ENCODE assay signal across 1 cellular context in genomic region chr6:31719001-31719400, GRCh38.
A peak's percentile ranks its signal among the peaks of the same experiment; 100 is the strongest.
TF ChIP-seq lines count a peak whose summit lies in the region.

No MANE protein-coding gene starts in this region.

TF ChIP-seq in WTC11, 78 proteins besides CTCF, POLR2A, EP300 and RAD21 (continued from another document):
- TF ChIP-seq, protein P1, sequence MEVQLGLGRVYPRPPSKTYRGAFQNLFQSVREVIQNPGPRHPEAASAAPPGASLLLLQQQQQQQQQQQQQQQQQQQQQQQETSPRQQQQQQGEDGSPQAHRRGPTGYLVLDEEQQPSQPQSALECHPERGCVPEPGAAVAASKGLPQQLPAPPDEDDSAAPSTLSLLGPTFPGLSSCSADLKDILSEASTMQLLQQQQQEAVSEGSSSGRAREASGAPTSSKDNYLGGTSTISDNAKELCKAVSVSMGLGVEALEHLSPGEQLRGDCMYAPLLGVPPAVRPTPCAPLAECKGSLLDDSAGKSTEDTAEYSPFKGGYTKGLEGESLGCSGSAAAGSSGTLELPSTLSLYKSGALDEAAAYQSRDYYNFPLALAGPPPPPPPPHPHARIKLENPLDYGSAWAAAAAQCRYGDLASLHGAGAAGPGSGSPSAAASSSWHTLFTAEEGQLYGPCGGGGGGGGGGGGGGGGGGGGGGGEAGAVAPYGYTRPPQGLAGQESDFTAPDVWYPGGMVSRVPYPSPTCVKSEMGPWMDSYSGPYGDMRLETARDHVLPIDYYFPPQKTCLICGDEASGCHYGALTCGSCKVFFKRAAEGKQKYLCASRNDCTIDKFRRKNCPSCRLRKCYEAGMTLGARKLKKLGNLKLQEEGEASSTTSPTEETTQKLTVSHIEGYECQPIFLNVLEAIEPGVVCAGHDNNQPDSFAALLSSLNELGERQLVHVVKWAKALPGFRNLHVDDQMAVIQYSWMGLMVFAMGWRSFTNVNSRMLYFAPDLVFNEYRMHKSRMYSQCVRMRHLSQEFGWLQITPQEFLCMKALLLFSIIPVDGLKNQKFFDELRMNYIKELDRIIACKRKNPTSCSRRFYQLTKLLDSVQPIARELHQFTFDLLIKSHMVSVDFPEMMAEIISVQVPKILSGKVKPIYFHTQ (CRISPR knock-in tag; IDR thresholded peaks at IDR 0.05): no peak
- no peak for TF ChIP-seq ZNF263 (CRISPR knock-in tag; IDR thresholded peaks at IDR 0.05; ENCODE audit: low read depth)
- no peak for TF ChIP-seq ZBTB21 (CRISPR knock-in tag; IDR thresholded peaks at IDR 0.05; ENCODE audit: borderline replicate concordance)
- TF ChIP-seq MAX (CRISPR knock-in tag; IDR thresholded peaks at IDR 0.05): no peak
- TF ChIP-seq, protein P2, sequence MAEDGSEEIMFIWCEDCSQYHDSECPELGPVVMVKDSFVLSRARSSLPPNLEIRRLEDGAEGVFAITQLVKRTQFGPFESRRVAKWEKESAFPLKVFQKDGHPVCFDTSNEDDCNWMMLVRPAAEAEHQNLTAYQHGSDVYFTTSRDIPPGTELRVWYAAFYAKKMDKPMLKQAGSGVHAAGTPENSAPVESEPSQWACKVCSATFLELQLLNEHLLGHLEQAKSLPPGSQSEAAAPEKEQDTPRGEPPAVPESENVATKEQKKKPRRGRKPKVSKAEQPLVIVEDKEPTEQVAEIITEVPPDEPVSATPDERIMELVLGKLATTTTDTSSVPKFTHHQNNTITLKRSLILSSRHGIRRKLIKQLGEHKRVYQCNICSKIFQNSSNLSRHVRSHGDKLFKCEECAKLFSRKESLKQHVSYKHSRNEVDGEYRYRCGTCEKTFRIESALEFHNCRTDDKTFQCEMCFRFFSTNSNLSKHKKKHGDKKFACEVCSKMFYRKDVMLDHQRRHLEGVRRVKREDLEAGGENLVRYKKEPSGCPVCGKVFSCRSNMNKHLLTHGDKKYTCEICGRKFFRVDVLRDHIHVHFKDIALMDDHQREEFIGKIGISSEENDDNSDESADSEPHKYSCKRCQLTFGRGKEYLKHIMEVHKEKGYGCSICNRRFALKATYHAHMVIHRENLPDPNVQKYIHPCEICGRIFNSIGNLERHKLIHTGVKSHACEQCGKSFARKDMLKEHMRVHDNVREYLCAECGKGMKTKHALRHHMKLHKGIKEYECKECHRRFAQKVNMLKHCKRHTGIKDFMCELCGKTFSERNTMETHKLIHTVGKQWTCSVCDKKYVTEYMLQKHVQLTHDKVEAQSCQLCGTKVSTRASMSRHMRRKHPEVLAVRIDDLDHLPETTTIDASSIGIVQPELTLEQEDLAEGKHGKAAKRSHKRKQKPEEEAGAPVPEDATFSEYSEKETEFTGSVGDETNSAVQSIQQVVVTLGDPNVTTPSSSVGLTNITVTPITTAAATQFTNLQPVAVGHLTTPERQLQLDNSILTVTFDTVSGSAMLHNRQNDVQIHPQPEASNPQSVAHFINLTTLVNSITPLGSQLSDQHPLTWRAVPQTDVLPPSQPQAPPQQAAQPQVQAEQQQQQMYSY (CRISPR knock-in tag; IDR thresholded peaks at IDR 0.05): peak; percentile 49; the same call in 1 of the 2 replicates
TF ChIP-seq in WTC11: peak in this region for 1.
